Comparison of ENCODE assay signal across 24 cellular contexts in the genomic region with DNA sequence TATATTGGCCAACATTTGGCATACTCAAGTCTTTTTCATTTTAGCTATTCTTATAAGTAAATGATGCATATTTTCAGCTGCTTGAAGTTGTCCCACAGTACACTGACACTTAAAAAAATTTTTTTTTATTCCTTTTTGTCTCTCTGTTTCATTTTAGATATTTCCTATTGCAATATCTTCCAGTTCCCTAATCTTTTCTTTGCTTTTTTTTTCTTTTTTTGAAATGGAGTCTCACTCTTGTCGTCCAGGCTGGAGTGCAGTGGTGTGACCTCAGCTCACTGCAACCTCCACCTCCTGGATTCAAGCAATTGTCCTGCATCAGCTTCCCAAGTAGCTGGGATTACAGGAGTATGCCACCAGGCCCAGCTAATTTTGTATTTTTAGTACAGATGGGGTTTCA.
"Had no signal": no experiment of that assay in that cellular context is flagged by ENCODE, and none has a peak within 500 bp of the region (broad histone marks: within the 10 kb centered on the region; RNA-seq: fewer than 3 reads in every experiment).

No MANE protein-coding gene starts in this region.

- DNase-seq: naive thymus-derived CD4-positive, alpha-beta T cell; natural killer cell; nucleus accumbens; posterior cingulate gyrus; psoas muscle; right cardiac atrium; right lobe of liver; sigmoid colon; small intestine; stimulated activated CD4-positive, alpha-beta T cell treated with anti-CD3 and anti-CD28 coated beads, Interleukin-15, amount 100 ng/mL, for 24 hours; stimulated activated CD4-positive, alpha-beta T cell treated with anti-CD3 and anti-CD28 coated beads, Interleukin-2, amount 100 ng/mL, for 24 hours; stimulated activated CD4-positive, alpha-beta T cell treated with anti-CD3 and anti-CD28 coated beads, Interleukin-2, amount 100 ng/mL, for 48 hours; stimulated activated CD4-positive, alpha-beta T cell treated with anti-CD3 and anti-CD28 coated beads, Interleukin-4, amount 100 ng/mL, for 24 hours; stimulated activated naive B cell treated with anti-CD40 and anti-IgM and Interleukin-4, amounts not matched to agents 10 μg/mL and 1 μg/mL and 100 μg/mL, for 72 hours; stimulated activated naive CD4-positive, alpha-beta T cell treated with Interleukin-2 at 50 U/mL for 16 hours; stomach; thyroid gland; upper lobe of left lung had no signal

- H3K27ac ChIP-seq: neutrophil, parathyroid adenoma, psoas muscle, right lobe of liver, sigmoid colon, stomach, thoracic aorta, thyroid gland, tibial nerve, upper lobe of left lung, vagina had no signal

- H3K9me3 ChIP-seq: neutrophil, psoas muscle, right lobe of liver, sigmoid colon, stomach, thoracic aorta, thyroid gland, tibial nerve, upper lobe of left lung, vagina had no signal

- ATAC-seq: naive thymus-derived CD4-positive, alpha-beta T cell; natural killer cell; psoas muscle; right cardiac atrium; right lobe of liver; stimulated activated effector memory CD8-positive, alpha-beta T cell treated with anti-CD3 and anti-CD28 coated beads, Interleukin-12 subunit alpha, Interleukin-12 subunit beta, amount 100 ng/mL, for 72 hours; stimulated activated naive B cell treated with anti-CD40 and anti-IgM and Interleukin-4, amounts not matched to agents 10 μg/mL and 1 μg/mL and 100 μg/mL, for 72 hours had no signal

- H3K27me3 ChIP-seq: neutrophil, right lobe of liver, sigmoid colon, stomach, thyroid gland, tibial nerve, upper lobe of left lung, vagina had no signal

- H3K36me3 ChIP-seq: neutrophil, right lobe of liver, sigmoid colon, stomach, thoracic aorta, thyroid gland, tibial nerve, upper lobe of left lung, vagina had no signal

- H3K4me3 ChIP-seq: psoas muscle, right lobe of liver, sigmoid colon, stomach, thoracic aorta, thyroid gland, tibial nerve, upper lobe of left lung, vagina had no signal

- H2AFZ ChIP-seq: parathyroid adenoma had no signal

- H3K4me1 ChIP-seq: parathyroid adenoma, right lobe of liver had no signal

- H3K79me2 ChIP-seq: parathyroid adenoma had no signal

- H3K9ac ChIP-seq: parathyroid adenoma had no signal
